8 cellular contexts compared by ENCODE assay signal in the genomic region with DNA sequence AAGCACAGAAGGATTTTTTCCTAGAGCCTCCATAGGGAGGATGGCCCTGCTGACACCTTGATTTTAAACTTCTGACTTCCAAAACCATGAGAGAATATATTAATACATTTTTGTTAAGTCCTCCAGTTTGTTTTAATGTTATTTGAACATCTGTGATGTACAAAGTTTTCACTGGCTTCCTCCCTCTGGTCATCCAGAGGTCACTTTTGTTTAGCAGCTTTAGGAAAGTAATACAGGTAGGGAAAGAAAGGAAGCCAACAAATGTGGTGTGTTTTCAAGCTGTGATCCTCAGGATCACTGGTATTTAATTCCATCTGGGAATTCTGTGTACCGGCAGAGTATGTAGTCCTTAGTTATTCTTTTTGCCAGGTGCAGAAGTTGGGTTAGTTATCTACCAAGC.
"Had no signal": no experiment of that assay in that cellular context is flagged by ENCODE, and none has a peak within 500 bp of the region (broad histone marks: within the 10 kb centered on the region; RNA-seq: fewer than 3 reads in every experiment).

No MANE protein-coding gene starts in this region.

- FAIRE-seq: G401.6, GM12878, GM12891, GM12892, GM18507, GM19239 had no signal

- DNase-seq: GDM1, GF-D8 had no signal

- ATAC-seq: GM12878 had no signal

- H3K4me3 ChIP-seq: GM12878 had no signal
